ENCODE assay signal across 8 cellular contexts in genomic region chr14:94768521-94769412, GRCh38. TPM values are rescaled to one million over a fixed set of nuclear protein-coding genes. Genes with fewer than 3 reads are reported as not detected.
DNase-seq lines count a peak whose midpoint lies in the region; ATAC-seq and TF ChIP-seq lines count a peak whose summit lies in the region.

No MANE protein-coding gene starts in this region.

- H3K27me3 Mint-ChIP-seq in naive thymus-derived CD4-positive, alpha-beta T cell = peaks cover 70 to 89% (median 79%) of the 10 kb centered on the region in 5 donors

- H3K27ac Mint-ChIP-seq in naive thymus-derived CD4-positive, alpha-beta T cell = peak overlapping the region in 1 of 9 donors; percentile 76

- H3K9me3 Mint-ChIP-seq in naive thymus-derived CD4-positive, alpha-beta T cell = peaks cover 0 to 2% (median 0%) of the 10 kb centered on the region in 11 donors

- DNase-seq in AG08395 (ENCODE audit: low spot score) = peak; percentile 22
- no peak for DNase-seq in MG63
- peak in 1 of 10 donors; percentile 39 for DNase-seq in dorsolateral prefrontal cortex
- peak in 1 of 9 donors; percentile 32 for DNase-seq in naive thymus-derived CD4-positive, alpha-beta T cell
- no peak for DNase-seq in DMS53 (lab: John Stamatoyannopoulos, UW)
- no peak for DNase-seq in hepatic stellate cell (ENCODE audit: low spot score)

- H3K4me3 ChIP-seq in MG63 (peak overlapping the region; percentile 48), dorsolateral prefrontal cortex (peak overlapping the region in 54 of 59 donors; percentile 1 to 71 (median 50))
- no peak overlapping the region for H3K4me3 ChIP-seq in naive thymus-derived CD4-positive, alpha-beta T cell (ENCODE audit: low read length)

- no peak for ATAC-seq in naive thymus-derived CD4-positive, alpha-beta T cell
- no peak for ATAC-seq in HG03521 (IDR thresholded peaks at IDR 0.05; ENCODE audit: unreplicated experiment)
- no peak for ATAC-seq in GM19328 (IDR thresholded peaks at IDR 0.05; ENCODE audit: unreplicated experiment)

- H3K9me3 ChIP-seq in MG63 = no peaks in the 10 kb centered on the region
- H3K9me3 ChIP-seq in naive thymus-derived CD4-positive, alpha-beta T cell (ENCODE audit: control insufficient read depth in 2 of 3, low read length in 3 of 3) = no peaks in the 10 kb centered on the region

- no peaks in the 10 kb centered on the region for H3K36me3 ChIP-seq in MG63
- no peaks in the 10 kb centered on the region for H3K36me3 ChIP-seq in naive thymus-derived CD4-positive, alpha-beta T cell (ENCODE audit: control insufficient read depth in 2 of 3, insufficient read depth in 3 of 3, low read length in 3 of 3)

- peak overlapping the region; percentile 17 to 86 (median 66) for H3K4me3 Mint-ChIP-seq in naive thymus-derived CD4-positive, alpha-beta T cell

- POLR2A ChIA-PET in naive thymus-derived CD4-positive, alpha-beta T cell (lab: Charles Lee) = no interaction called here

- no peak for TF ChIP-seq CTCF in dorsolateral prefrontal cortex (IDR thresholded peaks at IDR 0.05 in 54 of 56, conservative IDR thresholded peaks at IDR 0.05 in 2 of 56; ENCODE audit: low read depth in 1 of 56, partially characterized antibody in 56 of 56)

- no peaks in the 10 kb centered on the region for H3K27me3 ChIP-seq in MG63
- H3K27me3 ChIP-seq in dorsolateral prefrontal cortex = peaks cover 11 to 100% (median 95%) of the 10 kb centered on the region in 45 donors
- H3K27me3 ChIP-seq in naive thymus-derived CD4-positive, alpha-beta T cell (ENCODE audit: control insufficient read depth in 2 of 2, insufficient read depth in 2 of 2, low read length in 2 of 2) = peaks cover 4 to 19% of the 10 kb centered on the region in 2 donors

- intact Hi-C loops in dorsolateral prefrontal cortex (cut with DNase I) = no loop called here
- intact Hi-C loops in naive thymus-derived CD4-positive, alpha-beta T cell (cut with micrococcal nuclease) = no loop called here

- H3K4me1 Mint-ChIP-seq in naive thymus-derived CD4-positive, alpha-beta T cell = peaks cover 12 to 27% (median 23%) of the 10 kb centered on the region in 7 donors

- peaks cover 0 to 4% (median 0%) of the 10 kb centered on the region in 5 donors for H3K36me3 Mint-ChIP-seq in naive thymus-derived CD4-positive, alpha-beta T cell

- no peak overlapping the region for H3K27ac ChIP-seq in dorsolateral prefrontal cortex
- H3K27ac ChIP-seq in naive thymus-derived CD4-positive, alpha-beta T cell (ENCODE audit: low read depth, low read length) = no peak overlapping the region

- H3K4me1 ChIP-seq in naive thymus-derived CD4-positive, alpha-beta T cell (ENCODE audit: control insufficient read depth in 2 of 2, insufficient read depth in 2 of 2, low read length in 2 of 2) = no peaks in the 10 kb centered on the region

- CTCF ChIA-PET in naive thymus-derived CD4-positive, alpha-beta T cell (lab: Charles Lee) = no interaction called here

RNA-seq across cellular contexts. Expression of gene GSC, which starts 1.1 kb away (rescaled TPM):
- total RNA-seq in MG63 (2014; rRNA removed; shearing (Covaris generic); ENCODE audit: low replicate concordance) = 0.26 TPM in 1 of 2 replicates, not detected in the other
- total RNA-seq in dorsolateral prefrontal cortex = under 1 TPM in 7 of 120 experiments, not detected in 113; 0.38 to 0.77 (median 0.51) TPM
- not detected for total RNA-seq in naive thymus-derived CD4-positive, alpha-beta T cell
- not detected for polyA plus RNA-seq in naive thymus-derived CD4-positive, alpha-beta T cell
